22 cellular contexts compared by ENCODE assay signal in the genomic region with DNA sequence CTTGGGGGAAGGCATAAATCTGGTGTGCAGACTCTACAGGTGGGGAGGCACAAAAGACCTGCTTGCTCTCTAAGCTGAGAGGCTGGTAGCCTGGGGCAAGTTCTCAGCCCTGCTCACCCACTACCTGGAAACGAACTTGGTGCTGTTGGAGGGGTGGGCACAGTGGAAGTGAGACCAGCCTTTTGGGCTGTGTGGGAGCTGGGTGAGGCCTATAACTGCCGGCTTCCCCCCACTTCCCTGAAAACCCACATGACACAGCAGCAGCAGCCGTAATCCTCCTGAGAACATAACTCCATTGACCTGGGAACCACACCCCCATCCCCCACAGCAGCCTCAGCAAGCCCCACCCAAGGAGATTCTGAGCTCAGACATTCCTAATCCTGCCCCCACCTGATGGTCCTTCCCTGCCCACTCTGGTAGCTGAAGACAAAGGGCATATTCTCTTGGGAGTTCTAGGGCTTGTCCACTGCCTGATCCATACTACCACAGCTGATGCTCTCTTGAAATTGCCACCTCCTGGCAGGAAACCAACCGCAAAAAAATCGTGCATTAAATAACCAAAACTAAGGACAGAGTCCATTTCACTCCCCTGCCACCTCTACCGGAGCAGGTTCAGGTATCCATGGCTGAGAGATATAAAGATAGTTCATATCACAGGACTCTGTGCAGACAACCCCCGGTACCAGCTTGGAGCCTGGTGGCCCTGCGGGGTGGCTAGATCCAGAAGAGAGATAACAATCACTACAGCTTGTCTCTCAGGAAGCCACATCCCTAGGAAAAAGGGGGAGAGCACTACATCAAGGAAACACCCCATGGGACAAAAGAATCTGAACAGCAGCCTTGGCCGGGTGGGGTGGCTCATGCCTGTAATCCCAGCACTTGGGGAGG.
"Had no signal": no experiment of that assay in that cellular context is flagged by ENCODE, and none has a peak within 500 bp of the region (broad histone marks: within the 10 kb centered on the region; RNA-seq: fewer than 3 reads in every experiment).

No MANE protein-coding gene starts in this region.

- H3K27me3 ChIP-seq: sigmoid colon, uterus had no signal

- ATAC-seq: naive thymus-derived CD4-positive, alpha-beta T cell; stimulated activated naive B cell treated with anti-CD40 and anti-IgM and Interleukin-4, amounts not matched to agents 10 μg/mL and 1 μg/mL and 100 μg/mL, for 72 hours; WTC11 had no signal

- H3K4me1 Mint-ChIP-seq: stimulated activated naive B cell treated with anti-CD40 and anti-IgM and Interleukin-4, amounts not matched to agents 10 μg/mL and 1 μg/mL and 100 μg/mL, for 72 hours; WTC11 had no signal

- H3K27ac ChIP-seq: coronary artery, sigmoid colon, uterus had no signal

- DNase-seq: activated CD4-positive, alpha-beta T cell treated with anti-CD3 and anti-CD28 coated beads for 4 hours; activated CD4-positive, alpha-beta T cell treated with anti-CD3 and anti-CD28 coated beads, Interleukin-2, amount 50 U/mL, for 48 hours; activated CD8-positive, alpha-beta memory T cell treated with anti-CD3 and anti-CD28 coated beads, Interleukin-2, amount 50 U/mL, for 4 hours; activated effector memory CD4-positive, alpha-beta T cell treated with Interleukin-2 at 50 U/mL for 16 hours; activated naive CD4-positive, alpha-beta T cell treated with anti-CD3 and anti-CD28 coated beads, Interleukin-2, amount 10 ng/mL, durations not matched to agents 7 days and 5 days; activated T-cell treated with anti-CD3 and anti-CD28 coated beads, Interleukin-2, amount 50 U/mL, for 48 hours; amygdala; cerebellar nuclear complex; foreskin fibroblast; kidney; naive thymus-derived CD4-positive, alpha-beta T cell; retina; sigmoid colon; stimulated activated CD4-positive, alpha-beta T cell treated with anti-CD3 and anti-CD28 coated beads, Interleukin-15, amount 100 ng/mL, for 24 hours; stimulated activated naive B cell treated with anti-CD40 and anti-IgM and Interleukin-4, amounts not matched to agents 10 μg/mL and 1 μg/mL and 100 μg/mL, for 72 hours; T-helper 1 cell; trophoblast cell; uterus had no signal

- H3K4me1 ChIP-seq: sigmoid colon, uterus had no signal

- H3K4me3 ChIP-seq: coronary artery, sigmoid colon, smooth muscle cell, uterus had no signal

- H3K27ac Mint-ChIP-seq: activated naive CD4-positive, alpha-beta T cell treated with anti-CD3 and anti-CD28 coated beads, Interleukin-2, amount 10 ng/mL, durations not matched to agents 7 days and 5 days; naive thymus-derived CD4-positive, alpha-beta T cell; progenitor cell of endocrine pancreas; stimulated activated naive B cell treated with anti-CD40 and anti-IgM and Interleukin-4, amounts not matched to agents 10 μg/mL and 1 μg/mL and 100 μg/mL, for 72 hours; WTC11 had no signal

- H3K4me3 Mint-ChIP-seq: activated naive CD4-positive, alpha-beta T cell treated with anti-CD3 and anti-CD28 coated beads, Interleukin-2, amount 10 ng/mL, durations not matched to agents 7 days and 5 days; stimulated activated naive B cell treated with anti-CD40 and anti-IgM and Interleukin-4, amounts not matched to agents 10 μg/mL and 1 μg/mL and 100 μg/mL, for 72 hours; WTC11 had no signal

- H3K27me3 Mint-ChIP-seq: progenitor cell of endocrine pancreas had no signal

- H3K36me3 ChIP-seq: sigmoid colon, uterus had no signal
